Comparison of ENCODE assay signal across 8 cellular contexts in genomic region chr14:61837336-61838229, GRCh38. TPM values are rescaled to one million over a fixed set of nuclear protein-coding genes. Genes with fewer than 3 reads are reported as not detected.
DNase-seq lines count a peak whose midpoint lies in the region; ATAC-seq and TF ChIP-seq lines count a peak whose summit lies in the region.

No MANE protein-coding gene starts in this region.

- H3K27ac ChIP-seq in lower lobe of right lung = no peak overlapping the region

- peak; percentile 58 to 70 for DNase-seq in AML-193 (lab: John Stamatoyannopoulos, UW)
- DNase-seq in NCI-H526 treated with DMSO at 0.1 percent for 48 hours (lab: John Stamatoyannopoulos, UW) = peak; percentile 30
- peak; percentile 93 for DNase-seq in activated CD4-positive, alpha-beta T cell treated with anti-CD3 and anti-CD28 coated beads, Interleukin-2, amount 10 ng/mL, durations not matched to agents 24 days and 14 days
- DNase-seq in dermis blood vessel endothelial cell = peak; percentile 92
- DNase-seq in lower lobe of right lung = peak; percentile 76
- DNase-seq in stimulated activated CD8-positive, alpha-beta memory T cell treated with anti-CD3 and anti-CD28 coated beads, Interleukin-12 subunit alpha, Interleukin-12 subunit beta, amount 100 ng/mL, for 4 hours (ENCODE audit: low read depth) = peak; percentile 42

- H3K27ac Mint-ChIP-seq in activated CD4-positive, alpha-beta T cell treated with anti-CD3 and anti-CD28 coated beads, Interleukin-2, amount 10 ng/mL, durations not matched to agents 24 days and 14 days = no peak overlapping the region

- intact Hi-C loops in activated CD4-positive, alpha-beta T cell treated with anti-CD3 and anti-CD28 coated beads, Interleukin-2, amount 10 ng/mL, durations not matched to agents 24 days and 14 days (cut with micrococcal nuclease) = loop anchor here (1.0 to 5.0 kb wide), 6 partner anchors 75 to 568 kb away; partner anchors contain the start of gene SNAPC1
- intact Hi-C loops in lower lobe of right lung (cut with DNase I) = loop anchor here (10.0 kb wide), 1 partner anchor 373 kb away; no protein-coding TSS in a partner anchor

- no peaks in the 10 kb centered on the region for H3K4me1 ChIP-seq in lower lobe of right lung

- H3K36me3 ChIP-seq in lower lobe of right lung = no peaks in the 10 kb centered on the region

- no peaks in the 10 kb centered on the region for H3K36me3 Mint-ChIP-seq in activated CD4-positive, alpha-beta T cell treated with anti-CD3 and anti-CD28 coated beads, Interleukin-2, amount 10 ng/mL, durations not matched to agents 24 days and 14 days (ENCODE audit: low read depth)

- peaks cover 21% of the 10 kb centered on the region for H3K27me3 Mint-ChIP-seq in activated CD4-positive, alpha-beta T cell treated with anti-CD3 and anti-CD28 coated beads, Interleukin-2, amount 10 ng/mL, durations not matched to agents 24 days and 14 days

- H3K4me3 Mint-ChIP-seq in activated CD4-positive, alpha-beta T cell treated with anti-CD3 and anti-CD28 coated beads, Interleukin-2, amount 10 ng/mL, durations not matched to agents 24 days and 14 days = no peak overlapping the region

- H3K27me3 ChIP-seq in lower lobe of right lung (ENCODE audit: low read depth) = no peaks in the 10 kb centered on the region

- TF ChIP-seq CTCF in lower lobe of right lung (IDR thresholded peaks at IDR 0.05) = peak; percentile 94

- ATAC-seq in GM19023 (IDR thresholded peaks at IDR 0.05; ENCODE audit: unreplicated experiment) (peak; percentile 93), HG03354 (IDR thresholded peaks at IDR 0.05; ENCODE audit: poor library complexity, severe bottlenecking, unreplicated experiment) (peak; percentile 93), lower lobe of right lung (peak; percentile 95 to 96)

- H3K9me3 ChIP-seq in lower lobe of right lung = no peaks in the 10 kb centered on the region

- peaks cover 3% of the 10 kb centered on the region for H3K9me3 Mint-ChIP-seq in activated CD4-positive, alpha-beta T cell treated with anti-CD3 and anti-CD28 coated beads, Interleukin-2, amount 10 ng/mL, durations not matched to agents 24 days and 14 days

- peaks cover 13% of the 10 kb centered on the region for H3K4me1 Mint-ChIP-seq in activated CD4-positive, alpha-beta T cell treated with anti-CD3 and anti-CD28 coated beads, Interleukin-2, amount 10 ng/mL, durations not matched to agents 24 days and 14 days

- no peak overlapping the region for H3K4me3 ChIP-seq in lower lobe of right lung

RNA-seq across cellular contexts. Expression of gene SYT16, which starts 25.1 kb away (rescaled TPM):
- total RNA-seq in activated CD4-positive, alpha-beta T cell treated with anti-CD3 and anti-CD28 coated beads, Interleukin-2, amount 10 ng/mL, durations not matched to agents 24 days and 14 days = not detected in 2 replicates
- total RNA-seq in dermis blood vessel endothelial cell (0.17 and 0.79 TPM in 2 replicates), lower lobe of right lung (0.18 TPM)

Comparison
In these comparisons a context has a peak if more than half of its experiments do, and no peak if none do; other contexts are left out.
1. DNase-seq: peak in every context shown above with its lines; median percentile 93 in activated CD4-positive, alpha-beta T cell treated with anti-CD3 and anti-CD28 coated beads, Interleukin-2, amount 10 ng/mL, durations not matched to agents 24 days and 14 days; 92 in dermis blood vessel endothelial cell; 76 in lower lobe of right lung; 64 in AML-193; 42 in stimulated activated CD8-positive, alpha-beta memory T cell treated with anti-CD3 and anti-CD28 coated beads, Interleukin-12 subunit alpha, Interleukin-12 subunit beta, amount 100 ng/mL, for 4 hours; 30 in NCI-H526 treated with DMSO at 0.1 percent for 48 hours.